In genomic region chr6:3712827-3713226, GRCh38 we compare ENCODE assay signal across 17 cellular contexts. TPM values are rescaled to one million over a fixed set of nuclear protein-coding genes. Genes with fewer than 3 reads are reported as not detected.
A peak's percentile ranks its signal among the peaks of the same experiment; 100 is the strongest.
DNase-seq lines count a peak whose midpoint lies in the region; ATAC-seq and TF ChIP-seq lines count a peak whose summit lies in the region.
"Had no signal": no experiment of that assay in that cellular context is flagged by ENCODE, and none has a peak within 500 bp of the region (broad histone marks: within the 10 kb centered on the region; RNA-seq: fewer than 3 reads in every experiment).

No MANE protein-coding gene starts in this region.

- H3K4me1 ChIP-seq in body of pancreas (peaks cover 13% of the 10 kb centered on the region), prostate gland (replicated peaks) (no peaks in the 10 kb centered on the region)
- H3K4me1 ChIP-seq: Peyer's patch had no signal

- H3K4me1 Mint-ChIP-seq in mesothelial cell of epicardium: peaks cover 18% of the 10 kb centered on the region
- H3K4me1 Mint-ChIP-seq: CD8-positive, alpha-beta memory T cell had no signal

- H3K36me3 ChIP-seq in body of pancreas (replicated peaks in 1 of 2; ENCODE audit: insufficient read depth in 1 of 2, low read depth in 2 of 2) (no peaks in the 10 kb centered on the region), prostate gland (no peaks in the 10 kb centered on the region)
- H3K36me3 ChIP-seq: Peyer's patch had no signal

- H3K4me3 Mint-ChIP-seq in mesothelial cell of epicardium: no peak overlapping the region
- H3K4me3 Mint-ChIP-seq: CD8-positive, alpha-beta memory T cell had no signal

- TF ChIP-seq CTCF in body of pancreas (IDR thresholded peaks at IDR 0.05): no peak
- no peak for TF ChIP-seq CTCF in mesothelial cell of epicardium (IDR thresholded peaks at IDR 0.05; ENCODE audit: unreplicated experiment)
- no peak for TF ChIP-seq CTCF in prostate gland (IDR thresholded peaks at IDR 0.05)

- H3K4me3 ChIP-seq in body of pancreas: no peak overlapping the region
- no peak overlapping the region for H3K4me3 ChIP-seq in prostate gland
- H3K4me3 ChIP-seq: BLaER1 treated with 17β-estradiol and CSF1 and Interleukin-3, amounts not matched to agents 10 nM and 100 nM; Peyer's patch had no signal

- H3K27ac ChIP-seq in body of pancreas: peak overlapping the region; percentile 9 to 73 (median 41)
- H3K27ac ChIP-seq in prostate gland: peak overlapping the region; percentile 47 to 66
- H3K27ac ChIP-seq: BLaER1 treated with 17β-estradiol and CSF1 and Interleukin-3, amounts not matched to agents 10 nM and 100 nM; Peyer's patch had no signal

- DNase-seq in EH (ENCODE audit: low read depth) (peak; percentile 34), body of pancreas (peak in 3 of 4 donors; percentile 25 to 45 (median 43)), mesothelial cell of epicardium (ENCODE audit: low spot score in 2 of 2, unreplicated experiment in 2 of 2) (no peak), prostate gland (ENCODE audit: low spot score) (peak; percentile 57)
- no peak for DNase-seq in activated CD4-positive, alpha-beta T cell treated with anti-CD3 and anti-CD28 coated beads for 1 hour
- no peak for DNase-seq in stimulated activated CD4-positive, alpha-beta T cell treated with anti-CD3 and anti-CD28 coated beads, Interleukin-2, amount 100 ng/mL, for 24 hours
- DNase-seq: CD8-positive, alpha-beta memory T cell; H7; NCI-H1105 treated with DMSO at 0.1 percent for 48 hours; NCI-H1694; NCI-H2081 treated with DMSO at 0.1 percent for 48 hours; NCI-H446 treated with DMSO at 0.1 percent for 48 hours; NK-92 treated with Interleukin-12 subunit alpha and Interleukin-12 subunit beta, amount 100 ng/mL, for 24 hours; Peyer's patch had no signal

- peaks cover 4% of the 10 kb centered on the region for H3K9me3 Mint-ChIP-seq in mesothelial cell of epicardium
- H3K9me3 Mint-ChIP-seq: CD8-positive, alpha-beta memory T cell had no signal

- intact Hi-C loops in body of pancreas (cut with DNase I): no loop called here
- intact Hi-C loops in prostate gland (cut with DNase I): no loop called here

- 63 to 66% methylated on average over 2 of the region's 2 CpGs for WGBS in body of pancreas, 2 donors
- 35% methylated on average over 2 of the region's 2 CpGs for whole genome bisulfite sequencing in prostate gland

- H3K36me3 Mint-ChIP-seq in mesothelial cell of epicardium: peaks cover 8% of the 10 kb centered on the region
- H3K36me3 Mint-ChIP-seq: CD8-positive, alpha-beta memory T cell had no signal

- H3K9me3 ChIP-seq in body of pancreas (no peaks in the 10 kb centered on the region), prostate gland (no peaks in the 10 kb centered on the region)
- H3K9me3 ChIP-seq: Peyer's patch had no signal

- H3K27me3 ChIP-seq in body of pancreas (no peaks in the 10 kb centered on the region), prostate gland (replicated peaks; ENCODE audit: insufficient read depth) (no peaks in the 10 kb centered on the region)
- H3K27me3 ChIP-seq: BLaER1 treated with 17β-estradiol and CSF1 and Interleukin-3, amounts not matched to agents 10 nM and 100 nM; Peyer's patch had no signal

- no peaks in the 10 kb centered on the region for H3K27me3 Mint-ChIP-seq in mesothelial cell of epicardium (ENCODE audit: low read depth)

- H3K27ac Mint-ChIP-seq in mesothelial cell of epicardium: peak overlapping the region; percentile 83
- H3K27ac Mint-ChIP-seq: CD8-positive, alpha-beta memory T cell had no signal

- TF ChIP-seq POLR2A in body of pancreas (IDR thresholded peaks at IDR 0.05): no peak
- no peak for TF ChIP-seq POLR2A in prostate gland (IDR thresholded peaks at IDR 0.05)

- ATAC-seq in body of pancreas (peak; percentile 81), HG03442 (IDR thresholded peaks at IDR 0.05; ENCODE audit: unreplicated experiment) (no peak)
- ATAC-seq: Right ventricle myocardium inferior had no signal

RNA-seq across cellular contexts. Expression of gene PXDC1, which starts 38.7 kb away (rescaled TPM):
- total RNA-seq in body of pancreas (10 to 100 TPM; 30.9 to 35.6 TPM), mesothelial cell of epicardium (33.1 to 34.5 TPM (median 33.8 TPM) in 3 replicates), prostate gland (10 to 100 TPM; 40.5 to 59.5 TPM)

Comparison
In these comparisons a context has a peak if more than half of its experiments do, and no peak if none do; other contexts are left out.
1. DNase-seq: peak in EH (single experiment), body of pancreas (3 of 4) and prostate gland (single experiment); none in mesothelial cell of epicardium (0 of 2), activated CD4-positive, alpha-beta T cell treated with anti-CD3 and anti-CD28 coated beads for 1 hour (single experiment) and stimulated activated CD4-positive, alpha-beta T cell treated with anti-CD3 and anti-CD28 coated beads, Interleukin-2, amount 100 ng/mL, for 24 hours (0 of 2).